8 cellular contexts compared by ENCODE assay signal in the genomic region with DNA sequence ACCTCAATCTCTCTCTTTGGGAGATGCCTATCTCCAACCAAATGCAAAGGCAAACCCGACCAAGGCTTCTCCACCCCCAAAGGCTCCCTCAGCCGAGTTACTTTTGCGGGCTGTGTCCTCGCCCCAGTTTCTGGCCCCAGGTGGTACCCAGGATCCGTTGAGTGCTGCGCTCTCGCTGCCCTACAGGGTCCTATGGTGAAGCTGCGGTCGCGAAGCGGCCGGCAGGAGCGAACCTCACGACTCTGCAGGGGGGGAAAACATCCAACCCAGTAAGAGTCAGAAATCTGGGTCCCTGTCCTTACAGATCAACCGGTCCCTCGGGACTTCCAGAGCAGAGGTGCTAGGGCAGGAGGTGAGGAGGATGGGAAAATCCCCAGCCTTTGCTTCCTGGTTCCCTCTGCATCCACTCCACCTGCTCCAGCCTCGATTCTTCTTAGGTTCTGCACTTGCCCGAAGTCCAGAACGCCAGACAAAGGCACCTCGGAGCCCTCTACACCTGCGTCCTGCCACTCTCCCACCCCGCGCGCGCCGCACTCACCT. TPM values are rescaled to one million over a fixed set of nuclear protein-coding genes. Genes with fewer than 3 reads are reported as not detected.
DNase-seq lines count a peak whose midpoint lies in the region; ATAC-seq and TF ChIP-seq lines count a peak whose summit lies in the region.

No MANE protein-coding gene starts in this region.

- no peaks in the 10 kb centered on the region for H3K9me3 Mint-ChIP-seq in activated T-helper 1 cell treated with anti-CD3 and anti-CD28 coated beads, Interleukin-12 subunit alpha, Interleukin-12 subunit beta, Interleukin-2, Interleukin-4 antibody, amounts not matched to agents 30 ng/mL and 10 ng/mL and 1 ng/mL, durations not matched to agents 14 hours and 24 hours and 36 hours

- H3K27me3 Mint-ChIP-seq in activated T-helper 1 cell treated with anti-CD3 and anti-CD28 coated beads, Interleukin-12 subunit alpha, Interleukin-12 subunit beta, Interleukin-2, Interleukin-4 antibody, amounts not matched to agents 30 ng/mL and 10 ng/mL and 1 ng/mL, durations not matched to agents 14 hours and 24 hours and 36 hours (ENCODE audit: insufficient read depth) = peaks cover 48% of the 10 kb centered on the region

- H3K4me1 Mint-ChIP-seq in activated T-helper 1 cell treated with anti-CD3 and anti-CD28 coated beads, Interleukin-12 subunit alpha, Interleukin-12 subunit beta, Interleukin-2, Interleukin-4 antibody, amounts not matched to agents 30 ng/mL and 10 ng/mL and 1 ng/mL, durations not matched to agents 14 hours and 24 hours and 36 hours (ENCODE audit: low read depth) = no peaks in the 10 kb centered on the region

- intact Hi-C loops in activated T-helper 1 cell treated with anti-CD3 and anti-CD28 coated beads, Interleukin-12 subunit alpha, Interleukin-12 subunit beta, Interleukin-2, Interleukin-4 antibody, amounts not matched to agents 30 ng/mL and 10 ng/mL and 1 ng/mL, durations not matched to agents 14 hours and 24 hours and 36 hours (cut with micrococcal nuclease) = loop anchor here (10.0 kb wide), 2 partner anchors 527 to 693 kb away; no protein-coding TSS in a partner anchor

- peak overlapping the region; percentile 23 for H3K27ac Mint-ChIP-seq in activated T-helper 1 cell treated with anti-CD3 and anti-CD28 coated beads, Interleukin-12 subunit alpha, Interleukin-12 subunit beta, Interleukin-2, Interleukin-4 antibody, amounts not matched to agents 30 ng/mL and 10 ng/mL and 1 ng/mL, durations not matched to agents 14 hours and 24 hours and 36 hours

- H3K36me3 Mint-ChIP-seq in activated T-helper 1 cell treated with anti-CD3 and anti-CD28 coated beads, Interleukin-12 subunit alpha, Interleukin-12 subunit beta, Interleukin-2, Interleukin-4 antibody, amounts not matched to agents 30 ng/mL and 10 ng/mL and 1 ng/mL, durations not matched to agents 14 hours and 24 hours and 36 hours (ENCODE audit: low read depth) = no peaks in the 10 kb centered on the region

- ATAC-seq in HG02678 (IDR thresholded peaks at IDR 0.05; ENCODE audit: unreplicated experiment) = peak; percentile 6
- no peak for ATAC-seq in stimulated activated naive CD8-positive, alpha-beta T cell treated with anti-CD3 and anti-CD28 coated beads, Interleukin-15, Interleukin-2, amounts not matched to agents 100 U/mL and 50 U/mL, for 24 hours
- no peak for ATAC-seq in GM18519 (IDR thresholded peaks at IDR 0.05; ENCODE audit: low FRiP score, unreplicated experiment)
- ATAC-seq in SK-N-SH treated with all-trans-retinoic acid at 6 μM for 48 hours = no peak

- TF ChIP-seq CTCF in GM12875 (IDR thresholded peaks at IDR 0.05; ENCODE audit: borderline replicate concordance, insufficient read depth, low read depth, low read length) = no peak

- peak overlapping the region; percentile 54 for H3K4me3 Mint-ChIP-seq in activated T-helper 1 cell treated with anti-CD3 and anti-CD28 coated beads, Interleukin-12 subunit alpha, Interleukin-12 subunit beta, Interleukin-2, Interleukin-4 antibody, amounts not matched to agents 30 ng/mL and 10 ng/mL and 1 ng/mL, durations not matched to agents 14 hours and 24 hours and 36 hours

- DNase-seq in activated T-helper 1 cell treated with anti-CD3 and anti-CD28 coated beads, Interleukin-12 subunit alpha, Interleukin-12 subunit beta, Interleukin-2, Interleukin-4 antibody, amounts not matched to agents 30 ng/mL and 10 ng/mL and 1 ng/mL, durations not matched to agents 14 hours and 24 hours and 36 hours (ENCODE audit: low spot score) = no peak
- DNase-seq in stimulated activated naive CD8-positive, alpha-beta T cell treated with anti-CD3 and anti-CD28 coated beads, Interleukin-15, Interleukin-2, amounts not matched to agents 100 U/mL and 50 U/mL, for 24 hours = peak; percentile 5
- no peak for DNase-seq in DMS153 (lab: John Stamatoyannopoulos, UW)

- H3K4me3 ChIP-seq in GM12875 (ENCODE audit: low read depth, low read length) = peak overlapping the region; percentile 78
- peak overlapping the region; percentile 72 for H3K4me3 ChIP-seq in iPS-11a (ENCODE audit: low read depth, low read length)

TF ChIP-seq in SK-N-SH treated with all-trans-retinoic acid at 6 μM for 48 hours, 23 proteins besides CTCF, POLR2A, EP300 and RAD21 (continues in another document):
- TF ChIP-seq TOX (CRISPR knock-in tag; IDR thresholded peaks at IDR 0.05; ENCODE audit: borderline replicate concordance) = no peak
- TF ChIP-seq, protein P1, sequence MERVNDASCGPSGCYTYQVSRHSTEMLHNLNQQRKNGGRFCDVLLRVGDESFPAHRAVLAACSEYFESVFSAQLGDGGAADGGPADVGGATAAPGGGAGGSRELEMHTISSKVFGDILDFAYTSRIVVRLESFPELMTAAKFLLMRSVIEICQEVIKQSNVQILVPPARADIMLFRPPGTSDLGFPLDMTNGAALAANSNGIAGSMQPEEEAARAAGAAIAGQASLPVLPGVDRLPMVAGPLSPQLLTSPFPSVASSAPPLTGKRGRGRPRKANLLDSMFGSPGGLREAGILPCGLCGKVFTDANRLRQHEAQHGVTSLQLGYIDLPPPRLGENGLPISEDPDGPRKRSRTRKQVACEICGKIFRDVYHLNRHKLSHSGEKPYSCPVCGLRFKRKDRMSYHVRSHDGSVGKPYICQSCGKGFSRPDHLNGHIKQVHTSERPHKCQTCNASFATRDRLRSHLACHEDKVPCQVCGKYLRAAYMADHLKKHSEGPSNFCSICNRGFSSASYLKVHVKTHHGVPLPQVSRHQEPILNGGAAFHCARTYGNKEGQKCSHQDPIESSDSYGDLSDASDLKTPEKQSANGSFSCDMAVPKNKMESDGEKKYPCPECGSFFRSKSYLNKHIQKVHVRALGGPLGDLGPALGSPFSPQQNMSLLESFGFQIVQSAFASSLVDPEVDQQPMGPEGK (CRISPR knock-in tag; IDR thresholded peaks at IDR 0.05; ENCODE audit: borderline replicate concordance) = no peak
- no peak for TF ChIP-seq PPARA (CRISPR knock-in tag; IDR thresholded peaks at IDR 0.05; ENCODE audit: borderline replicate concordance)
- no peak for TF ChIP-seq ZNF70 (CRISPR knock-in tag; IDR thresholded peaks at IDR 0.05)
- no peak for TF ChIP-seq ESRRG (CRISPR knock-in tag; IDR thresholded peaks at IDR 0.05)
- no peak for TF ChIP-seq ZFP3 (CRISPR knock-in tag; IDR thresholded peaks at IDR 0.05)
- TF ChIP-seq GLIS3 (CRISPR knock-in tag; IDR thresholded peaks at IDR 0.05) = no peak
- TF ChIP-seq, protein P2, sequence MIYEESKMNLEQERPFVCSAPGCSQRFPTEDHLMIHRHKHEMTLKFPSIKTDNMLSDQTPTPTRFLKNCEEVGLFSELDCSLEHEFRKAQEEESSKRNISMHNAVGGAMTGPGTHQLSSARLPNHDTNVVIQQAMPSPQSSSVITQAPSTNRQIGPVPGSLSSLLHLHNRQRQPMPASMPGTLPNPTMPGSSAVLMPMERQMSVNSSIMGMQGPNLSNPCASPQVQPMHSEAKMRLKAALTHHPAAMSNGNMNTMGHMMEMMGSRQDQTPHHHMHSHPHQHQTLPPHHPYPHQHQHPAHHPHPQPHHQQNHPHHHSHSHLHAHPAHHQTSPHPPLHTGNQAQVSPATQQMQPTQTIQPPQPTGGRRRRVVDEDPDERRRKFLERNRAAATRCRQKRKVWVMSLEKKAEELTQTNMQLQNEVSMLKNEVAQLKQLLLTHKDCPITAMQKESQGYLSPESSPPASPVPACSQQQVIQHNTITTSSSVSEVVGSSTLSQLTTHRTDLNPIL (CRISPR knock-in tag; IDR thresholded peaks at IDR 0.05; ENCODE audit: low read depth) = no peak
- no peak for TF ChIP-seq OSR1 (CRISPR knock-in tag; IDR thresholded peaks at IDR 0.05)
- TF ChIP-seq, protein P3, sequence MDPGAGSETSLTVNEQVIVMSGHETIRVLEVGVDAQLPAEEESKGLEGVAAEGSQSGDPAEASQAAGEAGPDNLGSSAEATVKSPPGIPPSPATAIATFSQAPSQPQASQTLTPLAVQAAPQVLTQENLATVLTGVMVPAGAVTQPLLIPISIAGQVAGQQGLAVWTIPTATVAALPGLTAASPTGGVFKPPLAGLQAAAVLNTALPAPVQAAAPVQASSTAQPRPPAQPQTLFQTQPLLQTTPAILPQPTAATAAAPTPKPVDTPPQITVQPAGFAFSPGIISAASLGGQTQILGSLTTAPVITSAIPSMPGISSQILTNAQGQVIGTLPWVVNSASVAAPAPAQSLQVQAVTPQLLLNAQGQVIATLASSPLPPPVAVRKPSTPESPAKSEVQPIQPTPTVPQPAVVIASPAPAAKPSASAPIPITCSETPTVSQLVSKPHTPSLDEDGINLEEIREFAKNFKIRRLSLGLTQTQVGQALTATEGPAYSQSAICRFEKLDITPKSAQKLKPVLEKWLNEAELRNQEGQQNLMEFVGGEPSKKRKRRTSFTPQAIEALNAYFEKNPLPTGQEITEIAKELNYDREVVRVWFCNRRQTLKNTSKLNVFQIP (CRISPR knock-in tag; IDR thresholded peaks at IDR 0.05; ENCODE audit: borderline replicate concordance, low read depth) = no peak
- TF ChIP-seq TCF4 (CRISPR knock-in tag; IDR thresholded peaks at IDR 0.05; ENCODE audit: borderline replicate concordance) = no peak
- TF ChIP-seq, protein P4, sequence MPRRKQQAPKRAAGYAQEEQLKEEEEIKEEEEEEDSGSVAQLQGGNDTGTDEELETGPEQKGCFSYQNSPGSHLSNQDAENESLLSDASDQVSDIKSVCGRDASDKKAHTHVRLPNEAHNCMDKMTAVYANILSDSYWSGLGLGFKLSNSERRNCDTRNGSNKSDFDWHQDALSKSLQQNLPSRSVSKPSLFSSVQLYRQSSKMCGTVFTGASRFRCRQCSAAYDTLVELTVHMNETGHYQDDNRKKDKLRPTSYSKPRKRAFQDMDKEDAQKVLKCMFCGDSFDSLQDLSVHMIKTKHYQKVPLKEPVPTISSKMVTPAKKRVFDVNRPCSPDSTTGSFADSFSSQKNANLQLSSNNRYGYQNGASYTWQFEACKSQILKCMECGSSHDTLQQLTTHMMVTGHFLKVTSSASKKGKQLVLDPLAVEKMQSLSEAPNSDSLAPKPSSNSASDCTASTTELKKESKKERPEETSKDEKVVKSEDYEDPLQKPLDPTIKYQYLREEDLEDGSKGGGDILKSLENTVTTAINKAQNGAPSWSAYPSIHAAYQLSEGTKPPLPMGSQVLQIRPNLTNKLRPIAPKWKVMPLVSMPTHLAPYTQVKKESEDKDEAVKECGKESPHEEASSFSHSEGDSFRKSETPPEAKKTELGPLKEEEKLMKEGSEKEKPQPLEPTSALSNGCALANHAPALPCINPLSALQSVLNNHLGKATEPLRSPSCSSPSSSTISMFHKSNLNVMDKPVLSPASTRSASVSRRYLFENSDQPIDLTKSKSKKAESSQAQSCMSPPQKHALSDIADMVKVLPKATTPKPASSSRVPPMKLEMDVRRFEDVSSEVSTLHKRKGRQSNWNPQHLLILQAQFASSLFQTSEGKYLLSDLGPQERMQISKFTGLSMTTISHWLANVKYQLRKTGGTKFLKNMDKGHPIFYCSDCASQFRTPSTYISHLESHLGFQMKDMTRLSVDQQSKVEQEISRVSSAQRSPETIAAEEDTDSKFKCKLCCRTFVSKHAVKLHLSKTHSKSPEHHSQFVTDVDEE (CRISPR knock-in tag; IDR thresholded peaks at IDR 0.05) = no peak
- TF ChIP-seq RARB (CRISPR knock-in tag; IDR thresholded peaks at IDR 0.05) = no peak
- TF ChIP-seq ZFP30 (CRISPR knock-in tag; IDR thresholded peaks at IDR 0.05) = no peak

RNA-seq across cellular contexts. Expression of gene HS3ST1, which starts 0.5 kb away (rescaled TPM):
- 0.31 and 0.51 TPM in 2 replicates for total RNA-seq in activated T-helper 1 cell treated with anti-CD3 and anti-CD28 coated beads, Interleukin-12 subunit alpha, Interleukin-12 subunit beta, Interleukin-2, Interleukin-4 antibody, amounts not matched to agents 30 ng/mL and 10 ng/mL and 1 ng/mL, durations not matched to agents 14 hours and 24 hours and 36 hours
